Comparison of ENCODE assay signal across 1 cellular context in the genomic region with DNA sequence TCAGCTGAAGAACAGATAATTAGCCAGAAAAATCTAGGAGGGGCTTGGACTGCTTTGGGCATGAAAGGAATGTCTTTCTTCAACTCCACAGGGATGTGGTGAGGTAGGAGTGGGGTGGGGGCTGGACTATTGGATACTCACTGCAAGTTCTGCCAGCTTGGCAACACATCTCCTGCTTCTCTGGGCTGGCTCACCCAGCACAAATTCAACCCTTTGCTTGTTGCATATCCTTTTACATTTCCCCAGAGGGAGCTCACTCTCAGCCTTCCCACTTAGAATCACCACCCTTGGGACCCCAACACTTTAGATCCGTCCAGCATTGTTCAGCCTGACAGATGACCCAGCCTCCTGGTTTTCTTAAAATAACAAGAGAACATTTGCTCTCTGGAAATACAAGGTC.
TF ChIP-seq lines count a peak whose summit lies in the region.

No MANE protein-coding gene starts in this region.

TF ChIP-seq in GM23338, 12 proteins besides CTCF, POLR2A, EP300 and RAD21:
- TF ChIP-seq, protein P1, sequence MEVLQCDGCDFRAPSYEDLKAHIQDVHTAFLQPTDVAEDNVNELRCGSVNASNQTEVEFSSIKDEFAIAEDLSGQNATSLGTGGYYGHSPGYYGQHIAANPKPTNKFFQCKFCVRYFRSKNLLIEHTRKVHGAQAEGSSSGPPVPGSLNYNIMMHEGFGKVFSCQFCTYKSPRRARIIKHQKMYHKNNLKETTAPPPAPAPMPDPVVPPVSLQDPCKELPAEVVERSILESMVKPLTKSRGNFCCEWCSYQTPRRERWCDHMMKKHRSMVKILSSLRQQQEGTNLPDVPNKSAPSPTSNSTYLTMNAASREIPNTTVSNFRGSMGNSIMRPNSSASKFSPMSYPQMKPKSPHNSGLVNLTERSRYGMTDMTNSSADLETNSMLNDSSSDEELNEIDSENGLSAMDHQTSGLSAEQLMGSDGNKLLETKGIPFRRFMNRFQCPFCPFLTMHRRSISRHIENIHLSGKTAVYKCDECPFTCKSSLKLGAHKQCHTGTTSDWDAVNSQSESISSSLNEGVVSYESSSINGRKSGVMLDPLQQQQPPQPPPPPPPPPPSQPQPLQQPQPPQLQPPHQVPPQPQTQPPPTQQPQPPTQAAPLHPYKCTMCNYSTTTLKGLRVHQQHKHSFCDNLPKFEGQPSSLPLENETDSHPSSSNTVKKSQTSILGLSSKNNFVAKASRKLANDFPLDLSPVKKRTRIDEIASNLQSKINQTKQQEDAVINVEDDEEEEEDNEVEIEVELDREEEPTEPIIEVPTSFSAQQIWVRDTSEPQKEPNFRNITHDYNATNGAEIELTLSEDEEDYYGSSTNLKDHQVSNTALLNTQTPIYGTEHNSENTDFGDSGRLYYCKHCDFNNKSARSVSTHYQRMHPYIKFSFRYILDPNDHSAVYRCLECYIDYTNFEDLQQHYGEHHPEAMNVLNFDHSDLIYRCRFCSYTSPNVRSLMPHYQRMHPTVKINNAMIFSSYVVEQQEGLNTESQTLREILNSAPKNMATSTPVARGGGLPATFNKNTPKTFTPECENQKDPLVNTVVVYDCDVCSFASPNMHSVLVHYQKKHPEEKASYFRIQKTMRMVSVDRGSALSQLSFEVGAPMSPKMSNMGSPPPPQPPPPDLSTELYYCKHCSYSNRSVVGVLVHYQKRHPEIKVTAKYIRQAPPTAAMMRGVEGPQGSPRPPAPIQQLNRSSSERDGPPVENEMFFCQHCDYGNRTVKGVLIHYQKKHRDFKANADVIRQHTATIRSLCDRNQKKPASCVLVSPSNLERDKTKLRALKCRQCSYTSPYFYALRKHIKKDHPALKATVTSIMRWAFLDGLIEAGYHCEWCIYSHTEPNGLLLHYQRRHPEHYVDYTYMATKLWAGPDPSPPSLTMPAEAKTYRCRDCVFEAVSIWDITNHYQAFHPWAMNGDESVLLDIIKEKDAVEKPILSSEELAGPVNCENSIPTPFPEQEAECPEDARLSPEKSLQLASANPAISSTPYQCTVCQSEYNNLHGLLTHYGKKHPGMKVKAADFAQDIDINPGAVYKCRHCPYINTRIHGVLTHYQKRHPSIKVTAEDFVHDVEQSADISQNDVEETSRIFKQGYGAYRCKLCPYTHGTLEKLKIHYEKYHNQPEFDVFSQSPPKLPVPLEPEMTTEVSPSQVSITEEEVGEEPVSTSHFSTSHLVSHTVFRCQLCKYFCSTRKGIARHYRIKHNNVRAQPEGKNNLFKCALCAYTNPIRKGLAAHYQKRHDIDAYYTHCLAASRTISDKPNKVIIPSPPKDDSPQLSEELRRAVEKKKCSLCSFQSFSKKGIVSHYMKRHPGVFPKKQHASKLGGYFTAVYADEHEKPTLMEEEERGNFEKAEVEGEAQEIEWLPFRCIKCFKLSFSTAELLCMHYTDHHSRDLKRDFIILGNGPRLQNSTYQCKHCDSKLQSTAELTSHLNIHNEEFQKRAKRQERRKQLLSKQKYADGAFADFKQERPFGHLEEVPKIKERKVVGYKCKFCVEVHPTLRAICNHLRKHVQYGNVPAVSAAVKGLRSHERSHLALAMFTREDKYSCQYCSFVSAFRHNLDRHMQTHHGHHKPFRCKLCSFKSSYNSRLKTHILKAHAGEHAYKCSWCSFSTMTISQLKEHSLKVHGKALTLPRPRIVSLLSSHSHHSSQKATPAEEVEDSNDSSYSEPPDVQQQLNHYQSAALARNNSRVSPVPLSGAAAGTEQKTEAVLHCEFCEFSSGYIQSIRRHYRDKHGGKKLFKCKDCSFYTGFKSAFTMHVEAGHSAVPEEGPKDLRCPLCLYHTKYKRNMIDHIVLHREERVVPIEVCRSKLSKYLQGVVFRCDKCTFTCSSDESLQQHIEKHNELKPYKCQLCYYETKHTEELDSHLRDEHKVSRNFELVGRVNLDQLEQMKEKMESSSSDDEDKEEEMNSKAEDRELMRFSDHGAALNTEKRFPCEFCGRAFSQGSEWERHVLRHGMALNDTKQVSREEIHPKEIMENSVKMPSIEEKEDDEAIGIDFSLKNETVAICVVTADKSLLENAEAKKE (CRISPR knock-in tag; IDR thresholded peaks at IDR 0.05): no peak
- TF ChIP-seq ZNF331 (CRISPR knock-in tag; IDR thresholded peaks at IDR 0.05; ENCODE audit: low read depth) (no peak), CREB1 (CRISPR knock-in tag; IDR thresholded peaks at IDR 0.05; ENCODE audit: low read depth) (no peak), STAT1 (IDR thresholded peaks at IDR 0.05; ENCODE audit: unreplicated experiment) (no peak), JUNB (IDR thresholded peaks at IDR 0.05; ENCODE audit: unreplicated experiment) (no peak), POLR2AphosphoS5 (IDR thresholded peaks at IDR 0.05; ENCODE audit: low read depth) (no peak)
